1 cellular context compared by ENCODE assay signal in genomic region chr14:58571256-58571655, GRCh38.
TF ChIP-seq lines count a peak whose summit lies in the region.

No MANE protein-coding gene starts in this region.

TF ChIP-seq in GM23338, 12 proteins besides CTCF, POLR2A, EP300 and RAD21:
- TF ChIP-seq ZNF114 (CRISPR knock-in tag; IDR thresholded peaks at IDR 0.05) = no peak
- no peak for TF ChIP-seq JUNB (IDR thresholded peaks at IDR 0.05; ENCODE audit: unreplicated experiment)
- no peak for TF ChIP-seq REST (IDR thresholded peaks at IDR 0.05; ENCODE audit: unreplicated experiment)
- TF ChIP-seq CREB1 (CRISPR knock-in tag; IDR thresholded peaks at IDR 0.05; ENCODE audit: low read depth) = no peak
- TF ChIP-seq STAT1 (IDR thresholded peaks at IDR 0.05; ENCODE audit: unreplicated experiment) = no peak
- no peak for TF ChIP-seq ETS1 (IDR thresholded peaks at IDR 0.05)
- TF ChIP-seq, protein P1, sequence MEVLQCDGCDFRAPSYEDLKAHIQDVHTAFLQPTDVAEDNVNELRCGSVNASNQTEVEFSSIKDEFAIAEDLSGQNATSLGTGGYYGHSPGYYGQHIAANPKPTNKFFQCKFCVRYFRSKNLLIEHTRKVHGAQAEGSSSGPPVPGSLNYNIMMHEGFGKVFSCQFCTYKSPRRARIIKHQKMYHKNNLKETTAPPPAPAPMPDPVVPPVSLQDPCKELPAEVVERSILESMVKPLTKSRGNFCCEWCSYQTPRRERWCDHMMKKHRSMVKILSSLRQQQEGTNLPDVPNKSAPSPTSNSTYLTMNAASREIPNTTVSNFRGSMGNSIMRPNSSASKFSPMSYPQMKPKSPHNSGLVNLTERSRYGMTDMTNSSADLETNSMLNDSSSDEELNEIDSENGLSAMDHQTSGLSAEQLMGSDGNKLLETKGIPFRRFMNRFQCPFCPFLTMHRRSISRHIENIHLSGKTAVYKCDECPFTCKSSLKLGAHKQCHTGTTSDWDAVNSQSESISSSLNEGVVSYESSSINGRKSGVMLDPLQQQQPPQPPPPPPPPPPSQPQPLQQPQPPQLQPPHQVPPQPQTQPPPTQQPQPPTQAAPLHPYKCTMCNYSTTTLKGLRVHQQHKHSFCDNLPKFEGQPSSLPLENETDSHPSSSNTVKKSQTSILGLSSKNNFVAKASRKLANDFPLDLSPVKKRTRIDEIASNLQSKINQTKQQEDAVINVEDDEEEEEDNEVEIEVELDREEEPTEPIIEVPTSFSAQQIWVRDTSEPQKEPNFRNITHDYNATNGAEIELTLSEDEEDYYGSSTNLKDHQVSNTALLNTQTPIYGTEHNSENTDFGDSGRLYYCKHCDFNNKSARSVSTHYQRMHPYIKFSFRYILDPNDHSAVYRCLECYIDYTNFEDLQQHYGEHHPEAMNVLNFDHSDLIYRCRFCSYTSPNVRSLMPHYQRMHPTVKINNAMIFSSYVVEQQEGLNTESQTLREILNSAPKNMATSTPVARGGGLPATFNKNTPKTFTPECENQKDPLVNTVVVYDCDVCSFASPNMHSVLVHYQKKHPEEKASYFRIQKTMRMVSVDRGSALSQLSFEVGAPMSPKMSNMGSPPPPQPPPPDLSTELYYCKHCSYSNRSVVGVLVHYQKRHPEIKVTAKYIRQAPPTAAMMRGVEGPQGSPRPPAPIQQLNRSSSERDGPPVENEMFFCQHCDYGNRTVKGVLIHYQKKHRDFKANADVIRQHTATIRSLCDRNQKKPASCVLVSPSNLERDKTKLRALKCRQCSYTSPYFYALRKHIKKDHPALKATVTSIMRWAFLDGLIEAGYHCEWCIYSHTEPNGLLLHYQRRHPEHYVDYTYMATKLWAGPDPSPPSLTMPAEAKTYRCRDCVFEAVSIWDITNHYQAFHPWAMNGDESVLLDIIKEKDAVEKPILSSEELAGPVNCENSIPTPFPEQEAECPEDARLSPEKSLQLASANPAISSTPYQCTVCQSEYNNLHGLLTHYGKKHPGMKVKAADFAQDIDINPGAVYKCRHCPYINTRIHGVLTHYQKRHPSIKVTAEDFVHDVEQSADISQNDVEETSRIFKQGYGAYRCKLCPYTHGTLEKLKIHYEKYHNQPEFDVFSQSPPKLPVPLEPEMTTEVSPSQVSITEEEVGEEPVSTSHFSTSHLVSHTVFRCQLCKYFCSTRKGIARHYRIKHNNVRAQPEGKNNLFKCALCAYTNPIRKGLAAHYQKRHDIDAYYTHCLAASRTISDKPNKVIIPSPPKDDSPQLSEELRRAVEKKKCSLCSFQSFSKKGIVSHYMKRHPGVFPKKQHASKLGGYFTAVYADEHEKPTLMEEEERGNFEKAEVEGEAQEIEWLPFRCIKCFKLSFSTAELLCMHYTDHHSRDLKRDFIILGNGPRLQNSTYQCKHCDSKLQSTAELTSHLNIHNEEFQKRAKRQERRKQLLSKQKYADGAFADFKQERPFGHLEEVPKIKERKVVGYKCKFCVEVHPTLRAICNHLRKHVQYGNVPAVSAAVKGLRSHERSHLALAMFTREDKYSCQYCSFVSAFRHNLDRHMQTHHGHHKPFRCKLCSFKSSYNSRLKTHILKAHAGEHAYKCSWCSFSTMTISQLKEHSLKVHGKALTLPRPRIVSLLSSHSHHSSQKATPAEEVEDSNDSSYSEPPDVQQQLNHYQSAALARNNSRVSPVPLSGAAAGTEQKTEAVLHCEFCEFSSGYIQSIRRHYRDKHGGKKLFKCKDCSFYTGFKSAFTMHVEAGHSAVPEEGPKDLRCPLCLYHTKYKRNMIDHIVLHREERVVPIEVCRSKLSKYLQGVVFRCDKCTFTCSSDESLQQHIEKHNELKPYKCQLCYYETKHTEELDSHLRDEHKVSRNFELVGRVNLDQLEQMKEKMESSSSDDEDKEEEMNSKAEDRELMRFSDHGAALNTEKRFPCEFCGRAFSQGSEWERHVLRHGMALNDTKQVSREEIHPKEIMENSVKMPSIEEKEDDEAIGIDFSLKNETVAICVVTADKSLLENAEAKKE (CRISPR knock-in tag; IDR thresholded peaks at IDR 0.05) = no peak
- TF ChIP-seq NANOG (IDR thresholded peaks at IDR 0.05; ENCODE audit: borderline replicate concordance) = no peak
- TF ChIP-seq ZNF331 (CRISPR knock-in tag; IDR thresholded peaks at IDR 0.05; ENCODE audit: low read depth) = no peak
